Comparison of ENCODE assay signal across 10 cellular contexts in the genomic region with DNA sequence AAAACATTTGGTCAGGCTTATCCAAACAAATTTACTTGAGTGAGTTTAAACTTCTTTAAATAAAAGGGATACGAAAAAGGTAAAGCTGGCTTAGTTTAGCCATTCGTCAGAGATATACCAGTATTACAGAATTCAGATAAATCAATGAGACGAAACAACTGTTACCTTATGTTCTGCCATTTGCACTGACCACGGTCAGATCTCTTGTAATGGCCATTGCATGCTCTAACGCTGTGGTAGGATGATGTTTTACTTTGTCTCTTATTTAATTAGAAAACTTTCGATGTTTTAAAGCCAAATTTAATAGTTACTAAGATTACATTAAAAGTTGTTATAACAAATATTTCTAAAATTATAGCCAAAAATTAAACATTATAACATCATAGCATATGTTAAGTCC. TPM values are rescaled to one million over a fixed set of nuclear protein-coding genes. Genes with fewer than 3 reads are reported as not detected.
DNase-seq lines count a peak whose midpoint lies in the region; ATAC-seq and TF ChIP-seq lines count a peak whose summit lies in the region.
"Had no signal": no experiment of that assay in that cellular context is flagged by ENCODE, and none has a peak within 500 bp of the region (broad histone marks: within the 10 kb centered on the region; RNA-seq: fewer than 3 reads in every experiment).

No MANE protein-coding gene starts in this region.

- no peak overlapping the region for H3K27ac Mint-ChIP-seq in CD8-positive, alpha-beta T cell
- no peak overlapping the region for H3K27ac Mint-ChIP-seq in nephron progenitor cell

- H3K27me3 Mint-ChIP-seq in CD8-positive, alpha-beta T cell (ENCODE audit: low read depth) = no peaks in the 10 kb centered on the region
- no peaks in the 10 kb centered on the region for H3K27me3 Mint-ChIP-seq in nephron progenitor cell (ENCODE audit: low read depth, poor library complexity)

- H3K4me1 ChIP-seq in CD8-positive, alpha-beta T cell (ENCODE audit: insufficient read depth, low read length) = peaks cover 11% of the 10 kb centered on the region
- peaks cover 29% of the 10 kb centered on the region for H3K4me1 ChIP-seq in Karpas-422 (ENCODE audit: low read length)

- H3K9me3 Mint-ChIP-seq in CD8-positive, alpha-beta T cell = no peaks in the 10 kb centered on the region
- H3K9me3 Mint-ChIP-seq in nephron progenitor cell = peaks cover 13% of the 10 kb centered on the region
- H3K9me3 Mint-ChIP-seq: immature natural killer cell had no signal

- H3K4me2 ChIP-seq in Karpas-422 (ENCODE audit: low read depth, low read length, poor library complexity, severe bottlenecking) = peak overlapping the region; percentile 75

- intact Hi-C loops in CD8-positive, alpha-beta T cell (cut with DNase I, micrococcal nuclease) = no loop called here

- H3K9me2 ChIP-seq in Karpas-422 (replicated peaks; ENCODE audit: insufficient read depth, low read length) = no peaks in the 10 kb centered on the region

- H3K27ac ChIP-seq in CD8-positive, alpha-beta T cell (ENCODE audit: low read depth, low read length) = no peak overlapping the region
- peak overlapping the region; percentile 76 for H3K27ac ChIP-seq in Karpas-422 (ENCODE audit: low read length)

- peak overlapping the region; percentile 100 for H3K4me3 Mint-ChIP-seq in CD8-positive, alpha-beta T cell
- H3K4me3 Mint-ChIP-seq in nephron progenitor cell = peak overlapping the region; percentile 99

- H3K9me3 ChIP-seq in CD8-positive, alpha-beta T cell (ENCODE audit: low read length) = no peaks in the 10 kb centered on the region
- no peaks in the 10 kb centered on the region for H3K9me3 ChIP-seq in Karpas-422 (ENCODE audit: low read length)

- no peaks in the 10 kb centered on the region for H3K36me3 ChIP-seq in CD8-positive, alpha-beta T cell (ENCODE audit: insufficient read depth, low read length)
- H3K36me3 ChIP-seq in Karpas-422 (ENCODE audit: insufficient read depth, low read length) = peaks cover 21% of the 10 kb centered on the region; the same call in 1 of the 2 replicates

- ATAC-seq in CD8-positive, alpha-beta T cell = no peak
- ATAC-seq in HG02870 (IDR thresholded peaks at IDR 0.05; ENCODE audit: unreplicated experiment) = no peak

- no peaks in the 10 kb centered on the region for H3K27me3 ChIP-seq in CD8-positive, alpha-beta T cell (ENCODE audit: insufficient read depth, low read length)
- H3K27me3 ChIP-seq in Karpas-422 (ENCODE audit: low read length) = no peaks in the 10 kb centered on the region

- DNase-seq in CD8-positive, alpha-beta T cell = no peak
- DNase-seq in Karpas-422 = no peak
- peak; percentile 11 to 24 for DNase-seq in cardiac fibroblast (ENCODE audit: low read depth in 2 of 2)
- DNase-seq in nephron progenitor cell = no peak
- DNase-seq in activated CD4-positive, CD25-positive, alpha-beta regulatory T cell (lab: John Stamatoyannopoulos, UW) = no peak
- DNase-seq in NCI-H774 (lab: John Stamatoyannopoulos, UW) = no peak
- no peak for DNase-seq in SHP77 treated with DMSO at 0.1 percent for 48 hours (lab: John Stamatoyannopoulos, UW)
- DNase-seq: activated CD4-positive, alpha-beta T cell treated with anti-CD3 and anti-CD28 coated beads for 48 hours; immature natural killer cell had no signal

- H4K20me1 ChIP-seq in Karpas-422 (ENCODE audit: insufficient read depth, low read depth, low read length) = no peaks in the 10 kb centered on the region

- CTCF ChIA-PET in CD8-positive, alpha-beta T cell (lab: Charles Lee) = interaction anchor here (3.7 kb wide), 1 partner anchor 136 kb away, joined by 12 read pairs; no protein-coding TSS in a partner anchor

- POLR2A ChIA-PET in CD8-positive, alpha-beta T cell (lab: Charles Lee) = no interaction called here

- H3K79me2 ChIP-seq in Karpas-422 (ENCODE audit: low read length) = peaks cover 41% of the 10 kb centered on the region

- no peak overlapping the region for H2AFZ ChIP-seq in Karpas-422 (ENCODE audit: low read length)

- H3K9ac ChIP-seq in Karpas-422 (ENCODE audit: low read length) = peak overlapping the region; percentile 86

- peaks cover 18% of the 10 kb centered on the region for H3K4me1 Mint-ChIP-seq in CD8-positive, alpha-beta T cell (ENCODE audit: low read depth)
- peaks cover 24% of the 10 kb centered on the region for H3K4me1 Mint-ChIP-seq in nephron progenitor cell

- no peak for TF ChIP-seq CTCF in CD8-positive, alpha-beta T cell (IDR thresholded peaks at IDR 0.05)
- TF ChIP-seq CTCF in cardiac fibroblast (IDR thresholded peaks at IDR 0.05; ENCODE audit: low read depth, low read length) = no peak
- TF ChIP-seq CTCF in nephron progenitor cell (IDR thresholded peaks at IDR 0.05) = no peak

- peaks cover 15% of the 10 kb centered on the region for H3K36me3 Mint-ChIP-seq in CD8-positive, alpha-beta T cell
- H3K36me3 Mint-ChIP-seq in nephron progenitor cell (ENCODE audit: low read depth) = peaks cover 36% of the 10 kb centered on the region

- no peak overlapping the region for H3K4me3 ChIP-seq in CD8-positive, alpha-beta T cell (ENCODE audit: low read depth, low read length)
- H3K4me3 ChIP-seq in Karpas-422 (ENCODE audit: low read length) = peak overlapping the region; percentile 83
- peak overlapping the region; percentile 87 to 96 for H3K4me3 ChIP-seq in cardiac fibroblast (replicated peaks in 1 of 2; ENCODE audit: low read depth in 2 of 2, low read length in 2 of 2)

RNA-seq across cellular contexts. Expression of a gene that starts 1.5 kb away (rescaled TPM):
- total RNA-seq in CD8-positive, alpha-beta T cell = under 1 TPM; 0.33 to 0.42 TPM
- 4.2 and 14.3 TPM in 2 replicates for total RNA-seq in Karpas-422 (2014; rRNA removed; shearing (Covaris generic); ENCODE audit: low replicate concordance)

RNA-seq across cellular contexts. Expression of a gene that starts 1.6 kb away (rescaled TPM):
- not detected for total RNA-seq in CD8-positive, alpha-beta T cell
- total RNA-seq in Karpas-422 (2014; rRNA removed; shearing (Covaris generic); ENCODE audit: low replicate concordance) = 0.47 TPM in 1 of 2 replicates, not detected in the other

Comparison
In these comparisons a context has a peak if more than half of its experiments do, and no peak if none do; other contexts are left out.
1. DNase-seq: peak in cardiac fibroblast (2 of 2); none in CD8-positive, alpha-beta T cell (0 of 7), Karpas-422 (single experiment), nephron progenitor cell (single experiment), activated CD4-positive, CD25-positive, alpha-beta regulatory T cell (0 of 4), NCI-H774 (single experiment) and SHP77 treated with DMSO at 0.1 percent for 48 hours (single experiment).